28 cellular contexts compared by ENCODE assay signal in the genomic region with DNA sequence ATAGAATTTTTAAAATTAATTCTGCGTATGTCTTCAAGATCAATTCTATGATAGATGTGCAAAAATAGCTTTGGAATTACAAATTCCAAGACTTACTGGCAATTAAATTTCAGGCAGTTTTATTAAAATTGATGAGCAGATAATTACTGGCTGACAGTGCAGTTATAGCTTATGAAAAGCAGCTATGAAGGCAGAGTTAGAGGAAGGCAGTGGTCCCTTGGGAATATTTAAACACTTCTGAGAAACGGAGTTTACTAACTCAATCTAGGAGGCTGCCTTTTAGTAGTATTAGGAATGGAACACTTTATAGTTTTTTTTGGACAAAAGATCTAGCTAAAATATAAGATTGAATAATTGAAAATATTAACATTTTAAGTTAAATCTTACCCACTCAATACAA.
"Had no signal": no experiment of that assay in that cellular context is flagged by ENCODE, and none has a peak within 500 bp of the region (broad histone marks: within the 10 kb centered on the region; RNA-seq: fewer than 3 reads in every experiment).

No MANE protein-coding gene starts in this region.

- H3K36me3 ChIP-seq: adrenal gland, esophagus squamous epithelium, gastroesophageal sphincter, heart right ventricle had no signal

- ATAC-seq: activated CD4-positive, alpha-beta T cell treated with anti-CD3 and anti-CD28 coated beads for 36 hours; activated CD8-positive, alpha-beta memory T cell treated with anti-CD3 and anti-CD28 coated beads, Interleukin-2, amount 10 ng/mL, durations not matched to agents 7 days and 5 days; activated CD8-positive, alpha-beta T cell treated with anti-CD3 and anti-CD28 coated beads, Interleukin-2, amount 10 ng/mL, durations not matched to agents 7 days and 5 days; activated naive CD8-positive, alpha-beta T cell treated with anti-CD3 and anti-CD28 coated beads, Interleukin-2, amount 50 U/mL, for 24 hours; body of pancreas; gastroesophageal sphincter; heart right ventricle had no signal

- H3K9me3 ChIP-seq: adrenal gland, body of pancreas, colonic mucosa, esophagus squamous epithelium, gastroesophageal sphincter, heart right ventricle had no signal

- H3K27ac ChIP-seq: adrenal gland, body of pancreas, colonic mucosa, epithelial cell of prostate, esophagus squamous epithelium, gastroesophageal sphincter, heart right ventricle had no signal

- DNase-seq: activated CD4-positive, alpha-beta memory T cell treated with anti-CD3 and anti-CD28 coated beads for 36 hours; activated CD4-positive, alpha-beta T cell treated with anti-CD3 and anti-CD28 coated beads for 36 hours; activated CD4-positive, alpha-beta T cell treated with anti-CD3 and anti-CD28 coated beads, Interleukin-2, amount 10 ng/mL, durations not matched to agents 24 days and 14 days; activated CD4-positive, CD25-positive, alpha-beta regulatory T cell; activated CD4-positive, CD25-positive, alpha-beta regulatory T cell treated with anti-CD3 and anti-CD28 coated beads, Interleukin-2, amount 50 U/mL, for 72 hours; activated CD8-positive, alpha-beta memory T cell treated with anti-CD3 and anti-CD28 coated beads, Interleukin-2, amount 10 ng/mL, durations not matched to agents 7 days and 5 days; activated CD8-positive, alpha-beta memory T cell treated with anti-CD3 and anti-CD28 coated beads, Interleukin-2, amount 50 U/mL, for 4 hours; activated CD8-positive, alpha-beta T cell treated with anti-CD3 and anti-CD28 coated beads, Interleukin-2, amount 10 ng/mL, durations not matched to agents 7 days and 5 days; activated effector memory CD4-positive, alpha-beta T cell treated with anti-CD3 and anti-CD28 coated beads, Interleukin-2, amount 50 U/mL, for 16 hours; activated naive CD4-positive, alpha-beta T cell treated with anti-CD3 and anti-CD28 coated beads for 36 hours; activated naive CD8-positive, alpha-beta T cell treated with anti-CD3 and anti-CD28 coated beads for 36 hours; activated naive CD8-positive, alpha-beta T cell treated with anti-CD3 and anti-CD28 coated beads, Interleukin-2, amount 50 U/mL, for 24 hours; activated T-cell treated with anti-CD3 and anti-CD28 coated beads, Interleukin-2, amount 50 U/mL, for 1 hour; activated T-cell treated with anti-CD3 and anti-CD28 coated beads, Interleukin-2, amount 50 U/mL, for 48 hours; adrenal gland; amygdala; aorta; body of pancreas; caudate nucleus; cerebellar nuclear complex; colonic mucosa; effector CD8-positive, alpha-beta T cell; esophagus squamous epithelium; foreskin melanocyte; heart right ventricle; T-helper 2 cell had no signal

- H3K4me3 ChIP-seq: adrenal gland, body of pancreas, colonic mucosa, esophagus squamous epithelium, gastroesophageal sphincter, heart right ventricle had no signal

- H3K27me3 ChIP-seq: adrenal gland, body of pancreas, colonic mucosa, esophagus squamous epithelium, gastroesophageal sphincter, heart right ventricle had no signal

- H3K4me1 ChIP-seq: adrenal gland, body of pancreas, colonic mucosa, esophagus squamous epithelium, gastroesophageal sphincter, heart right ventricle had no signal
